2 cellular contexts compared by ENCODE assay signal in genomic region chr18:22439447-22439846, GRCh38.
TF ChIP-seq lines count a peak whose summit lies in the region.

No MANE protein-coding gene starts in this region.

TF ChIP-seq in A549, 52 proteins besides CTCF, POLR2A, EP300 and RAD21:
- TF ChIP-seq USF2 (IDR thresholded peaks at IDR 0.05) (no peak), ZSCAN20 (CRISPR knock-in tag; IDR thresholded peaks at IDR 0.05) (no peak), ZNF302 (CRISPR knock-in tag; IDR thresholded peaks at IDR 0.05) (no peak), JUNB (IDR thresholded peaks at IDR 0.05) (no peak), MAZ (IDR thresholded peaks at IDR 0.05; ENCODE audit: borderline replicate concordance, low read depth, low read length) (no peak), HEYL (CRISPR knock-in tag; IDR thresholded peaks at IDR 0.05) (no peak), CEBPB (IDR thresholded peaks at IDR 0.05) (peak in 1 of 2 experiments; percentile 58; a peak in 1 of 4 replicates), HES2 (IDR thresholded peaks at IDR 0.05) (no peak)

TF ChIP-seq in GM23338, 12 proteins besides CTCF, POLR2A, EP300 and RAD21 (continued from another document):
- TF ChIP-seq REST (IDR thresholded peaks at IDR 0.05; ENCODE audit: unreplicated experiment) (no peak), STAT1 (IDR thresholded peaks at IDR 0.05; ENCODE audit: unreplicated experiment) (no peak), ZNF462 (CRISPR knock-in tag; IDR thresholded peaks at IDR 0.05) (no peak), POLR2AphosphoS5 (IDR thresholded peaks at IDR 0.05; ENCODE audit: low read depth) (no peak), EZH2phosphoT487 (IDR thresholded peaks at IDR 0.05; ENCODE audit: unreplicated experiment) (no peak), CREB1 (CRISPR knock-in tag; IDR thresholded peaks at IDR 0.05; ENCODE audit: low read depth) (no peak), ETS1 (IDR thresholded peaks at IDR 0.05) (no peak), ZNF331 (CRISPR knock-in tag; IDR thresholded peaks at IDR 0.05; ENCODE audit: low read depth) (no peak), NANOG (IDR thresholded peaks at IDR 0.05; ENCODE audit: borderline replicate concordance) (no peak)
TF ChIP-seq in GM23338: peak in this region for 0.
